13 cellular contexts compared by ENCODE assay signal in genomic region chr19:35116085-35116801, GRCh38. TPM values are rescaled to one million over a fixed set of nuclear protein-coding genes. Genes with fewer than 3 reads are reported as not detected.
DNase-seq lines count a peak whose midpoint lies in the region; ATAC-seq and TF ChIP-seq lines count a peak whose summit lies in the region.
"Had no signal": no experiment of that assay in that cellular context is flagged by ENCODE, and none has a peak within 500 bp of the region (broad histone marks: within the 10 kb centered on the region; RNA-seq: fewer than 3 reads in every experiment).

No MANE protein-coding gene starts in this region.

- peaks cover 19% of the 10 kb centered on the region for H3K36me3 ChIP-seq in RWPE2 (ENCODE audit: low read depth)
- H3K36me3 ChIP-seq: BLaER1 treated with 17β-estradiol and CSF1 and Interleukin-3, amounts not matched to agents 10 nM and 100 nM; uterus had no signal

- H3K4me3 ChIP-seq in RWPE2 (ENCODE audit: severe bottlenecking) = peak overlapping the region; percentile 44
- peak overlapping the region; percentile 32 to 58 (median 40) for H3K4me3 ChIP-seq in skin epidermis
- H3K4me3 ChIP-seq in coronary artery = no peak overlapping the region
- H3K4me3 ChIP-seq: BLaER1 treated with 17β-estradiol and CSF1 and Interleukin-3, amounts not matched to agents 10 nM and 100 nM; uterus had no signal

- H3K4me1 ChIP-seq in RWPE2 (ENCODE audit: insufficient read depth, poor library complexity, severe bottlenecking) (peaks cover 19% of the 10 kb centered on the region), foreskin keratinocyte (peaks cover 28% of the 10 kb centered on the region)
- H3K4me1 ChIP-seq: uterus had no signal

- DNase-seq in ELF-1 (ENCODE audit: low read depth, low spot score) (peak; percentile 43), RWPE2 (ENCODE audit: low spot score) (peak; percentile 87), foreskin keratinocyte (peak; percentile 56 to 72), kidney tubule cell (ENCODE audit: low spot score) (no peak), coronary artery (ENCODE audit: low spot score) (no peak), NCI-H2081 (lab: John Stamatoyannopoulos, UW) (no peak)
- DNase-seq: activated CD8-positive, alpha-beta memory T cell treated with anti-CD3 and anti-CD28 coated beads, Interleukin-2, amount 50 U/mL, for 4 hours; effector memory CD4-positive, alpha-beta T cell; NCI-H2029; uterus had no signal

- no peaks in the 10 kb centered on the region for H3K9me3 ChIP-seq in RWPE2 (ENCODE audit: severe bottlenecking)
- H3K9me3 ChIP-seq: BLaER1 treated with 17β-estradiol and CSF1 and Interleukin-3, amounts not matched to agents 10 nM and 100 nM; uterus had no signal

- ATAC-seq in RWPE2 (ENCODE audit: low read depth) (peak; percentile 60), foreskin keratinocyte (peak; percentile 51), HG02678 (IDR thresholded peaks at IDR 0.05; ENCODE audit: unreplicated experiment) (no peak)

- H3K27ac ChIP-seq in RWPE2 (ENCODE audit: poor library complexity, severe bottlenecking) (peak overlapping the region; percentile 92), foreskin keratinocyte (peak overlapping the region; percentile 85), skin epidermis (peak overlapping the region; percentile 62 to 88 (median 81)), coronary artery (peak overlapping the region in 1 of 2 donors; percentile 54)
- H3K27ac ChIP-seq: BLaER1 treated with 17β-estradiol and CSF1 and Interleukin-3, amounts not matched to agents 10 nM and 100 nM had no signal

- H3K27me3 ChIP-seq in RWPE2 (ENCODE audit: insufficient read depth, poor library complexity, severe bottlenecking) (no peaks in the 10 kb centered on the region), foreskin keratinocyte (no peaks in the 10 kb centered on the region)
- H3K27me3 ChIP-seq: BLaER1 treated with 17β-estradiol and CSF1 and Interleukin-3, amounts not matched to agents 10 nM and 100 nM; uterus had no signal

- no peak for TF ChIP-seq CTCF in RWPE2 (IDR thresholded peaks at IDR 0.05; ENCODE audit: poor library complexity, severe bottlenecking)
- TF ChIP-seq CTCF in foreskin keratinocyte (conservative IDR thresholded peaks at IDR 0.05) = no peak
- TF ChIP-seq CTCF in coronary artery (IDR thresholded peaks at IDR 0.05) = no peak

RNA-seq across cellular contexts. Expression of gene FXYD3, which starts 0.6 kb away (rescaled TPM):
- total RNA-seq in foreskin keratinocyte = 243 and 312 TPM in 2 replicates
- polyA plus RNA-seq in foreskin keratinocyte = 420 and 522 TPM in 2 replicates

RNA-seq across cellular contexts. Expression of gene LGI4, which starts 18.6 kb away (rescaled TPM):
- total RNA-seq in foreskin keratinocyte = not detected in 2 replicates
- 0.06 TPM in 1 of 2 replicates, not detected in the other for polyA plus RNA-seq in foreskin keratinocyte

RNA-seq across cellular contexts. Expression of gene FXYD1, which starts 22.4 kb away (rescaled TPM):
- 0.35 and 0.41 TPM in 2 replicates for total RNA-seq in foreskin keratinocyte
- 0.67 and 0.81 TPM in 2 replicates for polyA plus RNA-seq in foreskin keratinocyte

RNA-seq across cellular contexts. Expression of gene FXYD7, which starts 26.8 kb away (rescaled TPM):
- 0.18 TPM in 1 of 2 replicates, not detected in the other for total RNA-seq in foreskin keratinocyte
- polyA plus RNA-seq in foreskin keratinocyte = 0.16 and 0.25 TPM in 2 replicates

RNA-seq across cellular contexts. Expression of gene FXYD5, which starts 38.3 kb away (rescaled TPM):
- total RNA-seq in foreskin keratinocyte = 268 and 277 TPM in 2 replicates
- 416 and 427 TPM in 2 replicates for polyA plus RNA-seq in foreskin keratinocyte

Comparison
In these comparisons a context has a peak if more than half of its experiments do, and no peak if none do; other contexts are left out.
1. DNase-seq: peak in ELF-1 (single experiment), RWPE2 (single experiment) and foreskin keratinocyte (2 of 2); none in kidney tubule cell (single experiment), coronary artery (single experiment) and NCI-H2081 (0 of 2).